In genomic region chr11:85647604-85648299, GRCh38 we compare ENCODE assay signal across 8 cellular contexts. TPM values are rescaled to one million over a fixed set of nuclear protein-coding genes. Genes with fewer than 3 reads are reported as not detected.
DNase-seq lines count a peak whose midpoint lies in the region; ATAC-seq, FAIRE-seq and TF ChIP-seq lines count a peak whose summit lies in the region.

TMEM126A (plus strand) TSS chr11:85647967; CDS start chr11:85650256, 2,289 bp downstream.

- H3K27me3 ChIP-seq in adipocyte (replicated peaks; ENCODE audit: control insufficient read depth, insufficient read depth, low read length) (no peaks in the 10 kb centered on the region), ovary (no peaks in the 10 kb centered on the region), thyroid gland (no peaks in the 10 kb centered on the region)

- peaks cover 20% of the 10 kb centered on the region for H3K36me3 ChIP-seq in adipocyte (ENCODE audit: control insufficient read depth, insufficient read depth, low read length, severe bottlenecking)
- H3K36me3 ChIP-seq in ovary, result no peaks in the 10 kb centered on the region
- H3K36me3 ChIP-seq in thyroid gland, result no peaks in the 10 kb centered on the region

- H3K9me3 ChIP-seq in adipocyte (ENCODE audit: control insufficient read depth, low read length) (no peaks in the 10 kb centered on the region), ovary (no peaks in the 10 kb centered on the region), thyroid gland (no peaks in the 10 kb centered on the region)

- DNase-seq in GM12892 (ENCODE audit: insufficient read length), result peak; percentile 66
- peak; percentile 83 for DNase-seq in NCI-H1436 (lab: John Stamatoyannopoulos, UW)
- DNase-seq in T follicular helper cell (ENCODE audit: low read depth), result peak; percentile 85
- DNase-seq in adipocyte (ENCODE audit: low read depth), result peak; percentile 95
- DNase-seq in Right ventricle myocardium superior, result peak; percentile 95
- peak; percentile 82 to 91 (median 88) for DNase-seq in ovary
- peak; percentile 89 to 91 for DNase-seq in thyroid gland

- peak within 1 kb of the TSS; percentile 87 for H3K9ac ChIP-seq in adipocyte (ENCODE audit: low read length)

- TF ChIP-seq CTCF in ovary (IDR thresholded peaks at IDR 0.05) (no peak), thyroid gland (IDR thresholded peaks at IDR 0.05) (no peak)

- H3K27ac ChIP-seq in ovary, result peak within 1 kb of the TSS; percentile 66 to 80
- H3K27ac ChIP-seq in thyroid gland, result peak within 1 kb of the TSS; percentile 19 to 81 (median 69)

- TF ChIP-seq POLR2A in GM12892 (IDR thresholded peaks at IDR 0.05; ENCODE audit: low read depth, low read length), result peak; percentile 97
- peak; percentile 63 for TF ChIP-seq POLR2A in ovary (IDR thresholded peaks at IDR 0.05)
- peak; percentile 45 to 85 for TF ChIP-seq POLR2A in thyroid gland (IDR thresholded peaks at IDR 0.05)

- no peak for TF ChIP-seq EP300 in ovary (IDR thresholded peaks at IDR 0.05)

- WGBS in ovary, 3 donors, result 0% methylated on average over 33 of the region's 33 CpGs
- WGBS in thyroid gland, 2 donors, result 0% methylated on average over 16 to 27 of the region's 33 CpGs

- peaks cover 21% of the 10 kb centered on the region for H3K4me1 ChIP-seq in adipocyte (ENCODE audit: control insufficient read depth, insufficient read depth, low read length)
- peaks cover 1% of the 10 kb centered on the region for H3K4me1 ChIP-seq in ovary (ENCODE audit: insufficient read depth)
- peaks cover 10 to 16% of the 10 kb centered on the region in 2 donors for H3K4me1 ChIP-seq in thyroid gland

- peak; percentile 100 for FAIRE-seq in GM12892 (lab: Jason Lieb, UNC)

- intact Hi-C loops in Right ventricle myocardium superior (cut with DNase I) (no loop called here), ovary (cut with DNase I) (no loop called here), thyroid gland (cut with DNase I) (no loop called here)

- H3K4me3 ChIP-seq in adipocyte (ENCODE audit: low read length) (peak within 1 kb of the TSS; percentile 97), ovary (peak within 1 kb of the TSS; percentile 64), thyroid gland (replicated peaks in 1 of 3) (peak within 1 kb of the TSS; percentile 5 to 57 (median 51))

- ATAC-seq in HG02840 (IDR thresholded peaks at IDR 0.05; ENCODE audit: low FRiP score, unreplicated experiment) (peak; percentile 98), Right ventricle myocardium superior (ENCODE audit: poor library complexity) (peak; percentile 99)

RNA-seq across cellular contexts. Expression of gene TMEM126A, which starts in this region (rescaled TPM):
- 76.5 TPM for polyA plus RNA-seq in GM12892 (2012; ENCODE audit: missing spikeins)
- 76.1 TPM for total RNA-seq in Right ventricle myocardium superior
- total RNA-seq in ovary, result 10 to 100 TPM; 16.9 to 26.3 (median 21.3) TPM
- 10 to 100 TPM; 27.1 to 31.5 TPM for polyA plus RNA-seq in ovary
- 10 to 100 TPM; 24.1 to 31.7 (median 27.1) TPM for total RNA-seq in thyroid gland

Comparison
In these comparisons a context has a peak if more than half of its experiments do, and no peak if none do; other contexts are left out.
1. Peak in every context shown above with its lines: DNase-seq, ATAC-seq, H3K4me3 ChIP-seq and H3K27ac ChIP-seq.